ENCODE assay signal across 1 cellular context in genomic region chr15:31308185-31308639, GRCh38.
TF ChIP-seq lines count a peak whose summit lies in the region.

No MANE protein-coding gene starts in this region.

TF ChIP-seq in SK-N-SH, 30 proteins besides CTCF, POLR2A, EP300 and RAD21 (continued from another document):
- TF ChIP-seq, protein P1, sequence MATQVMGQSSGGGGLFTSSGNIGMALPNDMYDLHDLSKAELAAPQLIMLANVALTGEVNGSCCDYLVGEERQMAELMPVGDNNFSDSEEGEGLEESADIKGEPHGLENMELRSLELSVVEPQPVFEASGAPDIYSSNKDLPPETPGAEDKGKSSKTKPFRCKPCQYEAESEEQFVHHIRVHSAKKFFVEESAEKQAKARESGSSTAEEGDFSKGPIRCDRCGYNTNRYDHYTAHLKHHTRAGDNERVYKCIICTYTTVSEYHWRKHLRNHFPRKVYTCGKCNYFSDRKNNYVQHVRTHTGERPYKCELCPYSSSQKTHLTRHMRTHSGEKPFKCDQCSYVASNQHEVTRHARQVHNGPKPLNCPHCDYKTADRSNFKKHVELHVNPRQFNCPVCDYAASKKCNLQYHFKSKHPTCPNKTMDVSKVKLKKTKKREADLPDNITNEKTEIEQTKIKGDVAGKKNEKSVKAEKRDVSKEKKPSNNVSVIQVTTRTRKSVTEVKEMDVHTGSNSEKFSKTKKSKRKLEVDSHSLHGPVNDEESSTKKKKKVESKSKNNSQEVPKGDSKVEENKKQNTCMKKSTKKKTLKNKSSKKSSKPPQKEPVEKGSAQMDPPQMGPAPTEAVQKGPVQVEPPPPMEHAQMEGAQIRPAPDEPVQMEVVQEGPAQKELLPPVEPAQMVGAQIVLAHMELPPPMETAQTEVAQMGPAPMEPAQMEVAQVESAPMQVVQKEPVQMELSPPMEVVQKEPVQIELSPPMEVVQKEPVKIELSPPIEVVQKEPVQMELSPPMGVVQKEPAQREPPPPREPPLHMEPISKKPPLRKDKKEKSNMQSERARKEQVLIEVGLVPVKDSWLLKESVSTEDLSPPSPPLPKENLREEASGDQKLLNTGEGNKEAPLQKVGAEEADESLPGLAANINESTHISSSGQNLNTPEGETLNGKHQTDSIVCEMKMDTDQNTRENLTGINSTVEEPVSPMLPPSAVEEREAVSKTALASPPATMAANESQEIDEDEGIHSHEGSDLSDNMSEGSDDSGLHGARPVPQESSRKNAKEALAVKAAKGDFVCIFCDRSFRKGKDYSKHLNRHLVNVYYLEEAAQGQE (IDR thresholded peaks at IDR 0.05; ENCODE audit: low read depth, low read length) = no peak
- TF ChIP-seq GABPA (IDR thresholded peaks at IDR 0.05; ENCODE audit: low read depth) (no peak), SMC3 (IDR thresholded peaks at IDR 0.05; ENCODE audit: low read depth, low read length) (no peak), TEAD4 (IDR thresholded peaks at IDR 0.05; ENCODE audit: borderline replicate concordance, insufficient read depth) (no peak), MXI1 (IDR thresholded peaks at IDR 0.05; ENCODE audit: low read depth, low read length) (no peak), FOXM1 (IDR thresholded peaks at IDR 0.05; ENCODE audit: low read depth) (no peak), USF2 (IDR thresholded peaks at IDR 0.05; ENCODE audit: borderline replicate concordance, low read depth, low read length) (no peak), MEF2A (IDR thresholded peaks at IDR 0.05; ENCODE audit: borderline replicate concordance, low read depth) (no peak)
- TF ChIP-seq, protein P2, sequence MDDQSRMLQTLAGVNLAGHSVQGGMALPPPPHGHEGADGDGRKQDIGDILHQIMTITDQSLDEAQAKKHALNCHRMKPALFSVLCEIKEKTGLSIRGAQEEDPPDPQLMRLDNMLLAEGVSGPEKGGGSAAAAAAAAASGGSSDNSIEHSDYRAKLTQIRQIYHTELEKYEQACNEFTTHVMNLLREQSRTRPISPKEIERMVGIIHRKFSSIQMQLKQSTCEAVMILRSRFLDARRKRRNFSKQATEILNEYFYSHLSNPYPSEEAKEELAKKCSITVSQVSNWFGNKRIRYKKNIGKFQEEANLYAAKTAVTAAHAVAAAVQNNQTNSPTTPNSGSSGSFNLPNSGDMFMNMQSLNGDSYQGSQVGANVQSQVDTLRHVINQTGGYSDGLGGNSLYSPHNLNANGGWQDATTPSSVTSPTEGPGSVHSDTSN (IDR thresholded peaks at IDR 0.05) = no peak
